26 cellular contexts compared by ENCODE assay signal in genomic region chr18:48304906-48305693, GRCh38.
"Had no signal": no experiment of that assay in that cellular context is flagged by ENCODE, and none has a peak within 500 bp of the region (broad histone marks: within the 10 kb centered on the region; RNA-seq: fewer than 3 reads in every experiment).

No MANE protein-coding gene starts in this region.

- H3K9me3 ChIP-seq: adrenal gland, ascending aorta, gastroesophageal sphincter, pancreas, thoracic aorta, vagina had no signal

- ATAC-seq: activated CD8-positive, alpha-beta T cell treated with anti-CD3 and anti-CD28 coated beads, Interleukin-2, amount 10 ng/mL, durations not matched to agents 7 days and 5 days; gastroesophageal sphincter; left ventricle myocardium superior; natural killer cell; pancreas; sciatic nerve; stimulated activated memory B cell treated with anti-CD40 and anti-IgM and Interleukin-4, amounts not matched to agents 10 μg/mL and 1 μg/mL and 100 μg/mL, for 72 hours had no signal

- H3K4me3 Mint-ChIP-seq: activated CD4-positive, alpha-beta T cell treated with anti-CD3 and anti-CD28 coated beads, Interleukin-2, amount 10 ng/mL, durations not matched to agents 7 days and 5 days; activated CD8-positive, alpha-beta T cell treated with anti-CD3 and anti-CD28 coated beads, Interleukin-2, amount 10 ng/mL, durations not matched to agents 7 days and 5 days; activated naive CD8-positive, alpha-beta T cell; activated T-helper 1 cell treated with anti-CD3 and anti-CD28 coated beads, Interleukin-12 subunit alpha, Interleukin-12 subunit beta, Interleukin-2, Interleukin-4 antibody, amounts not matched to agents 30 ng/mL and 10 ng/mL and 1 ng/mL, durations not matched to agents 14 hours and 24 hours and 36 hours; central memory CD8-positive, alpha-beta T cell; natural killer cell; stimulated activated memory B cell treated with anti-CD40 and anti-IgM and Interleukin-4, amounts not matched to agents 10 μg/mL and 1 μg/mL and 100 μg/mL, for 72 hours; type B pancreatic cell had no signal

- DNase-seq: activated CD4-positive, alpha-beta T cell treated with anti-CD3 and anti-CD28 coated beads, Interleukin-2, amount 10 ng/mL, durations not matched to agents 7 days and 5 days; activated CD4-positive, CD25-positive, alpha-beta regulatory T cell treated with anti-CD3 and anti-CD28 coated beads, Interleukin-2, amount 50 U/mL, for 72 hours; activated CD8-positive, alpha-beta T cell treated with anti-CD3 and anti-CD28 coated beads, Interleukin-2, amount 10 ng/mL, durations not matched to agents 7 days and 5 days; activated naive CD4-positive, alpha-beta T cell; adrenal gland; dorsolateral prefrontal cortex; hypothalamus; left ventricle myocardium superior; mammary epithelial cell; midbrain; natural killer cell; pancreas; stimulated activated CD4-positive, alpha-beta T cell treated with anti-CD3 and anti-CD28 coated beads, Interleukin-15, amount 100 ng/mL, for 24 hours; WERI-Rb-1 had no signal

- H3K27ac Mint-ChIP-seq: activated CD4-positive, alpha-beta T cell treated with anti-CD3 and anti-CD28 coated beads, Interleukin-2, amount 10 ng/mL, durations not matched to agents 7 days and 5 days; activated CD8-positive, alpha-beta T cell treated with anti-CD3 and anti-CD28 coated beads, Interleukin-2, amount 10 ng/mL, durations not matched to agents 7 days and 5 days; activated naive CD8-positive, alpha-beta T cell; activated T-helper 1 cell treated with anti-CD3 and anti-CD28 coated beads, Interleukin-12 subunit alpha, Interleukin-12 subunit beta, Interleukin-2, Interleukin-4 antibody, amounts not matched to agents 30 ng/mL and 10 ng/mL and 1 ng/mL, durations not matched to agents 14 hours and 24 hours and 36 hours; natural killer cell; stimulated activated memory B cell treated with anti-CD40 and anti-IgM and Interleukin-4, amounts not matched to agents 10 μg/mL and 1 μg/mL and 100 μg/mL, for 72 hours; type B pancreatic cell had no signal

- H3K9me3 Mint-ChIP-seq: activated CD4-positive, alpha-beta T cell treated with anti-CD3 and anti-CD28 coated beads, Interleukin-2, amount 10 ng/mL, durations not matched to agents 7 days and 5 days; activated T-helper 1 cell treated with anti-CD3 and anti-CD28 coated beads, Interleukin-12 subunit alpha, Interleukin-12 subunit beta, Interleukin-2, Interleukin-4 antibody, amounts not matched to agents 30 ng/mL and 10 ng/mL and 1 ng/mL, durations not matched to agents 14 hours and 24 hours and 36 hours; central memory CD8-positive, alpha-beta T cell; natural killer cell; stimulated activated memory B cell treated with anti-CD40 and anti-IgM and Interleukin-4, amounts not matched to agents 10 μg/mL and 1 μg/mL and 100 μg/mL, for 72 hours had no signal

- H3K4me3 ChIP-seq: adrenal gland, ascending aorta, dorsolateral prefrontal cortex, gastroesophageal sphincter, pancreas, smooth muscle cell, thoracic aorta, vagina had no signal

- H3K27me3 Mint-ChIP-seq: activated naive CD8-positive, alpha-beta T cell; central memory CD8-positive, alpha-beta T cell; stimulated activated memory B cell treated with anti-CD40 and anti-IgM and Interleukin-4, amounts not matched to agents 10 μg/mL and 1 μg/mL and 100 μg/mL, for 72 hours had no signal

- H3K36me3 ChIP-seq: adrenal gland, ascending aorta, gastroesophageal sphincter, pancreas, thoracic aorta, vagina, WERI-Rb-1 had no signal

- H3K27ac ChIP-seq: adrenal gland, ascending aorta, dorsolateral prefrontal cortex, epithelial cell of prostate, pancreas, thoracic aorta, vagina, WERI-Rb-1 had no signal

- H3K36me3 Mint-ChIP-seq: activated naive CD8-positive, alpha-beta T cell; natural killer cell; stimulated activated memory B cell treated with anti-CD40 and anti-IgM and Interleukin-4, amounts not matched to agents 10 μg/mL and 1 μg/mL and 100 μg/mL, for 72 hours had no signal

- H3K27me3 ChIP-seq: adrenal gland, ascending aorta, dorsolateral prefrontal cortex, gastroesophageal sphincter, pancreas, vagina had no signal

- H3K4me1 ChIP-seq: ascending aorta, pancreas had no signal
